Comparison of ENCODE assay signal across 8 cellular contexts in genomic region chr1:228082260-228082974, GRCh38. TPM values are rescaled to one million over a fixed set of nuclear protein-coding genes. Genes with fewer than 3 reads are reported as not detected.
A peak's percentile ranks its signal among the peaks of the same experiment; 100 is the strongest.
DNase-seq lines count a peak whose midpoint lies in the region; ATAC-seq and TF ChIP-seq lines count a peak whose summit lies in the region.

Gene ARF1 (plus strand): TSS chr1:228082708. CDS start chr1:228097115, 14,407 bp downstream.

- peak within 1 kb of the TSS; percentile 94 to 100 (median 100) for H3K27ac ChIP-seq in adrenal gland
- peak within 1 kb of the TSS; percentile 98 to 100 (median 100) for H3K27ac ChIP-seq in heart right ventricle
- H3K27ac ChIP-seq in upper lobe of right lung: peak within 1 kb of the TSS; percentile 99

- WGBS in adrenal gland, 4 donors: 0 to 13% (median 0%) methylated on average over 3 to 89 of the region's 89 CpGs
- WGBS in heart right ventricle, 2 donors: 1% methylated on average over 79 to 89 of the region's 89 CpGs

- DNase-seq in GM13977 (ENCODE audit: low spot score): peak; percentile 100
- DNase-seq in NCI-H146 treated with DMSO at 0.1 percent for 48 hours (lab: John Stamatoyannopoulos, UW; ENCODE audit: unreplicated experiment): peak; percentile 65
- DNase-seq in T-helper 1 cell: peak; percentile 84 to 96 (median 87)
- DNase-seq in adrenal gland: peak; percentile 92 to 95 (median 92)
- peak; percentile 90 to 94 for DNase-seq in heart right ventricle
- peak; percentile 94 for DNase-seq in progenitor cell of endocrine pancreas (ENCODE audit: low spot score, unreplicated experiment)
- DNase-seq in upper lobe of right lung: peak; percentile 96

- intact Hi-C loops in adrenal gland (cut with DNase I): loop anchor here in 1 of 2 donors (10.0 kb wide), 1 partner anchor 348 kb away; the partner anchor contains the start of genes JMJD4 and SNAP47
- intact Hi-C loops in heart right ventricle (cut with DNase I): no loop called here
- intact Hi-C loops in upper lobe of right lung (cut with DNase I): no loop called here

- in situ Hi-C loops in GM13977 (cut with MboI; ENCODE audit: low pct_unique_long_range_greater_than_20kb, low sequenced_read_pairs, unreplicated experiment): no loop called here

- H3K36me3 ChIP-seq in adrenal gland (replicated peaks in 1 of 2) (no peaks in the 10 kb centered on the region), heart right ventricle (no peaks in the 10 kb centered on the region), upper lobe of right lung (no peaks in the 10 kb centered on the region)

- H3K9me3 Mint-ChIP-seq in progenitor cell of endocrine pancreas (ENCODE audit: low read depth): no peaks in the 10 kb centered on the region

- TF ChIP-seq POLR2A in adrenal gland (IDR thresholded peaks at IDR 0.05): peak; percentile 85 to 88

- H3K4me1 Mint-ChIP-seq in progenitor cell of endocrine pancreas (ENCODE audit: low read depth): peaks cover 35% of the 10 kb centered on the region

- H3K9me3 ChIP-seq in adrenal gland (replicated peaks in 1 of 3) (no peaks in the 10 kb centered on the region), heart right ventricle (no peaks in the 10 kb centered on the region), upper lobe of right lung (no peaks in the 10 kb centered on the region)

- H3K4me3 ChIP-seq in adrenal gland (peak within 1 kb of the TSS; percentile 95 to 100 (median 98)), heart right ventricle (peak within 1 kb of the TSS; percentile 71 to 100 (median 92)), upper lobe of right lung (peak within 1 kb of the TSS; percentile 84)

- TF ChIP-seq CTCF in GM13977 (IDR thresholded peaks at IDR 0.05; ENCODE audit: extremely low read depth, insufficient read depth, missing control alignments): peak; percentile 2
- TF ChIP-seq CTCF in adrenal gland (IDR thresholded peaks at IDR 0.05): peak in 2 of 6 experiments; percentile 21 to 39
- TF ChIP-seq CTCF in heart right ventricle (IDR thresholded peaks at IDR 0.05): peak in 4 of 9 donors; percentile 28 to 50 (median 39)
- no peak for TF ChIP-seq CTCF in progenitor cell of endocrine pancreas (IDR thresholded peaks at IDR 0.05; ENCODE audit: unreplicated experiment)
- no peak for TF ChIP-seq CTCF in upper lobe of right lung (IDR thresholded peaks at IDR 0.05)

- H3K27ac Mint-ChIP-seq in progenitor cell of endocrine pancreas: peak within 1 kb of the TSS; percentile 100

- H3K27me3 Mint-ChIP-seq in progenitor cell of endocrine pancreas: peaks cover under 1% of the 10 kb centered on the region

- peaks cover 3% of the 10 kb centered on the region for H3K36me3 Mint-ChIP-seq in progenitor cell of endocrine pancreas (ENCODE audit: insufficient read depth)

- peaks cover 39 to 45% of the 10 kb centered on the region in 2 donors for H3K4me1 ChIP-seq in adrenal gland (replicated peaks in 1 of 2)
- peaks cover 23 to 54% (median 50%) of the 10 kb centered on the region in 9 donors for H3K4me1 ChIP-seq in heart right ventricle
- peaks cover 48% of the 10 kb centered on the region for H3K4me1 ChIP-seq in upper lobe of right lung

- peak within 1 kb of the TSS; percentile 100 for H3K4me3 Mint-ChIP-seq in progenitor cell of endocrine pancreas (ENCODE audit: low read depth)

- ATAC-seq in HG02870 (IDR thresholded peaks at IDR 0.05; ENCODE audit: unreplicated experiment) (peak; percentile 61), heart right ventricle (peak; percentile 92 to 97 (median 95)), upper lobe of right lung (peak; percentile 96)

- no peaks in the 10 kb centered on the region for H3K27me3 ChIP-seq in adrenal gland
- no peaks in the 10 kb centered on the region for H3K27me3 ChIP-seq in heart right ventricle
- H3K27me3 ChIP-seq in upper lobe of right lung: no peaks in the 10 kb centered on the region

RNA-seq across cellular contexts. Expression of gene ARF1, which starts in this region (rescaled TPM):
- total RNA-seq in adrenal gland (100 to 1,000 TPM; 345 to 611 (median 381) TPM), heart right ventricle (100 to 1,000 TPM; 262 to 372 (median 338) TPM), progenitor cell of endocrine pancreas (259 and 267 TPM in 2 replicates), upper lobe of right lung (397 TPM)
- polyA plus RNA-seq in adrenal gland (100 to 1,000 TPM; 274 to 510 (median 384) TPM), heart right ventricle (100 to 1,000 TPM; 204 to 498 TPM)

Comparison
In these comparisons a context has a peak if more than half of its experiments do, and no peak if none do; other contexts are left out.
1. Peak in every context shown above with its lines: DNase-seq, ATAC-seq, H3K4me3 ChIP-seq and H3K27ac ChIP-seq.